In the genomic region with DNA sequence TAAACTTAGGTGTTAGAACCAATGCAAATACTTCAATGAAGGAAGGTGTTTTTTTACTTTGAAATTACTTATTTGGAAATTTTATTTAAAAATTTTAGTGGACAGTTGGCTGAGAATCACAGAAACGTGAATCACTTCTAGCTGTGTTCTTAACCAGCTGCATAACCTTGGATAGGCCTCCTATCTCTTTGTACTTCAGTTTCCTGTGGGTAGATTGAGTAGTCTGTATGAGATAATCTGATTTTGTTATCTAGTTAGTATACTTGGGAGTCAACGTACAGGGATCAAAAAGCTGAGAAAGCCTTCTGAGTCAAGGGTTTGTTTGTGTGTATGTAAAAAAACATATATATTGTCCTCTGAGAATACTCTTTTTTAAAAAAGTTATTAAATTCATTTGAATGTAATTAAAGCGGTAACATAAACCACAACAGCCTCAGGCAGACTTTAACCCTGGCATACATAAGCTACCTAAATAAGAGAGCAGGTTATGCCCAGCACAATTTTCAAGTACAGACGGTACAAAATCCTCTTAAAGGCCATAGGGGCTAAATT, we compare ENCODE assay signal across 1 cellular context.
TF ChIP-seq lines count a peak whose summit lies in the region.

No MANE protein-coding gene starts in this region.

TF ChIP-seq in WTC11, 78 proteins besides CTCF, POLR2A, EP300 and RAD21 (continued from another document):
- TF ChIP-seq, protein P1, sequence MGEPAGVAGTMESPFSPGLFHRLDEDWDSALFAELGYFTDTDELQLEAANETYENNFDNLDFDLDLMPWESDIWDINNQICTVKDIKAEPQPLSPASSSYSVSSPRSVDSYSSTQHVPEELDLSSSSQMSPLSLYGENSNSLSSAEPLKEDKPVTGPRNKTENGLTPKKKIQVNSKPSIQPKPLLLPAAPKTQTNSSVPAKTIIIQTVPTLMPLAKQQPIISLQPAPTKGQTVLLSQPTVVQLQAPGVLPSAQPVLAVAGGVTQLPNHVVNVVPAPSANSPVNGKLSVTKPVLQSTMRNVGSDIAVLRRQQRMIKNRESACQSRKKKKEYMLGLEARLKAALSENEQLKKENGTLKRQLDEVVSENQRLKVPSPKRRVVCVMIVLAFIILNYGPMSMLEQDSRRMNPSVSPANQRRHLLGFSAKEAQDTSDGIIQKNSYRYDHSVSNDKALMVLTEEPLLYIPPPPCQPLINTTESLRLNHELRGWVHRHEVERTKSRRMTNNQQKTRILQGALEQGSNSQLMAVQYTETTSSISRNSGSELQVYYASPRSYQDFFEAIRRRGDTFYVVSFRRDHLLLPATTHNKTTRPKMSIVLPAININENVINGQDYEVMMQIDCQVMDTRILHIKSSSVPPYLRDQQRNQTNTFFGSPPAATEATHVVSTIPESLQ (CRISPR knock-in tag; IDR thresholded peaks at IDR 0.05) = no peak
